Comparison of ENCODE assay signal across 1 cellular context in the genomic region with DNA sequence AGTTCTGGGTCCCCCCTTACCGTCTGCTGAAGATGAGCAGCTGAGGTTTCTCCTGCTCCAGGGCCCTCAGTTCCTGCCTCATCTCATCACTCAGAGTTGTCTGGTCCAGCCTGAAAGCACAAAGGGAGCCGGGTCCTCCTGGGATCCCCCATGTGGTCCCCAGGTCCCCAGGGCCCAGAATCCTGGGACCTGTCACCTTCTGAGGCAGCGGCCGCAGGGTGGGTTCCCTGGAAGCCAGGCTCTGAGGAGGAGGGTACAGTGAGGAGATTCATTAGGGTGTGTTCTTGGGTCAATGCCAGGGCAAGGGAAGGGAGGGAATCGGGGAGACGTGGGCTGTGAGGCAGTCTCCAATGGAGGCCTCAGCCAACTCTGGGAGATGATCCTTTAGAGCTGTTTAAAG.
TF ChIP-seq lines count a peak whose summit lies in the region.

No MANE protein-coding gene starts in this region.

TF ChIP-seq in IMR-90, 13 proteins besides CTCF, POLR2A, EP300 and RAD21:
- TF ChIP-seq SMC3 (IDR thresholded peaks at IDR 0.05; ENCODE audit: low read depth, low read length) (no peak), BHLHE40 (IDR thresholded peaks at IDR 0.05; ENCODE audit: low read depth, low read length) (no peak), RFX5 (IDR thresholded peaks at IDR 0.05; ENCODE audit: low read depth, low read length) (no peak), FOS (IDR thresholded peaks at IDR 0.05; ENCODE audit: low read depth, low read length) (no peak), CEBPB (IDR thresholded peaks at IDR 0.05; ENCODE audit: low read depth, low read length) (no peak), MAZ (IDR thresholded peaks at IDR 0.05; ENCODE audit: borderline replicate concordance, low read depth, low read length) (no peak), ELK1 (IDR thresholded peaks at IDR 0.05; ENCODE audit: borderline replicate concordance, low read depth, low read length) (no peak), RCOR1 (IDR thresholded peaks at IDR 0.05; ENCODE audit: insufficient replicate concordance, low read length) (no peak), NFE2L2 (IDR thresholded peaks at IDR 0.05; ENCODE audit: low read depth, low read length) (no peak), CHD1 (IDR thresholded peaks at IDR 0.05; ENCODE audit: low read depth, low read length) (no peak)
- TF ChIP-seq, protein P1, sequence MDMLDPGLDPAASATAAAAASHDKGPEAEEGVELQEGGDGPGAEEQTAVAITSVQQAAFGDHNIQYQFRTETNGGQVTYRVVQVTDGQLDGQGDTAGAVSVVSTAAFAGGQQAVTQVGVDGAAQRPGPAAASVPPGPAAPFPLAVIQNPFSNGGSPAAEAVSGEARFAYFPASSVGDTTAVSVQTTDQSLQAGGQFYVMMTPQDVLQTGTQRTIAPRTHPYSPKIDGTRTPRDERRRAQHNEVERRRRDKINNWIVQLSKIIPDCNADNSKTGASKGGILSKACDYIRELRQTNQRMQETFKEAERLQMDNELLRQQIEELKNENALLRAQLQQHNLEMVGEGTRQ (IDR thresholded peaks at IDR 0.05; ENCODE audit: low read depth, low read length), result no peak
